22 cellular contexts compared by ENCODE assay signal in the genomic region with DNA sequence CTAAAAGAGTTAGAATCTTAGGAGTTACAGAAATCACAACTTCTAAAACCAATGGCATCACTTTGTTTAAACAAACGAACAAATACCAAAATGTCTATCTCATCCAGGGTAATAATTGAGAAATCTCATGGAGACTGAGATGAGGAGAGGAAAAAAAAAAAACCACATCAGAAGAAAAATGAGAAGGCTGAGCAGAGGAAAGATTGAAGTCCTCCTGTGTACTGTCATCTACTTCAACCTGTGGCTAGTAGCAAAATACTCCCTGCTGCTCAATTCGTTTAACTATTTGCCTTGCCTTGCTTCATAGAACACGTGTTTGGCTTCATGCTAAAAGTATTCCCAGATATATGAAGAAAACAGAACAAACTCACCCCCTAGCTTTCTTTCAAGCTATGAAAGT.
"Had no signal": no experiment of that assay in that cellular context is flagged by ENCODE, and none has a peak within 500 bp of the region (broad histone marks: within the 10 kb centered on the region; RNA-seq: fewer than 3 reads in every experiment).

No MANE protein-coding gene starts in this region.

- DNase-seq: hippocampal formation; kidney; left colon; left ventricle myocardium inferior; midbrain; mucosa of descending colon; naive thymus-derived CD4-positive, alpha-beta T cell; ovary; retina; right cardiac atrium; spleen; stimulated activated CD4-positive, alpha-beta T cell treated with anti-CD3 and anti-CD28 coated beads, Interleukin-4, amount 100 ng/mL, for 24 hours; stimulated activated naive CD4-positive, alpha-beta T cell; uterus had no signal

- H3K4me3 ChIP-seq: left ventricle myocardium inferior, lung, mucosa of descending colon, ovary, skin epidermis, spleen, suprapubic skin, thoracic aorta, tibial nerve, uterus had no signal

- H3K27ac ChIP-seq: left ventricle myocardium inferior, ovary, skin epidermis, spleen, suprapubic skin, thoracic aorta, tibial nerve, uterus had no signal

- H3K4me1 ChIP-seq: left ventricle myocardium inferior, spleen, suprapubic skin, tibial nerve, uterus had no signal

- H3K27me3 ChIP-seq: ovary, spleen, suprapubic skin, tibial nerve, uterus had no signal

- H3K9me3 ChIP-seq: left ventricle myocardium inferior, mucosa of descending colon, ovary, spleen, thoracic aorta, tibial nerve, uterus had no signal

- ATAC-seq: left colon; mucosa of descending colon; naive thymus-derived CD4-positive, alpha-beta T cell; natural killer cell treated with Interleukin-12 subunit alpha and Interleukin-12 subunit beta and Interleukin-15 and Interleukin-18, amount 100 ng/mL, for 72 hours; right cardiac atrium; sciatic nerve; stimulated activated effector memory CD8-positive, alpha-beta T cell treated with anti-CD3 and anti-CD28 coated beads, Interleukin-12 subunit alpha, Interleukin-12 subunit beta, amount 100 ng/mL, for 72 hours had no signal

- H3K36me3 ChIP-seq: left ventricle myocardium inferior, ovary, spleen, suprapubic skin, thoracic aorta, tibial nerve, uterus had no signal
